ENCODE assay signal across 8 cellular contexts in the genomic region with DNA sequence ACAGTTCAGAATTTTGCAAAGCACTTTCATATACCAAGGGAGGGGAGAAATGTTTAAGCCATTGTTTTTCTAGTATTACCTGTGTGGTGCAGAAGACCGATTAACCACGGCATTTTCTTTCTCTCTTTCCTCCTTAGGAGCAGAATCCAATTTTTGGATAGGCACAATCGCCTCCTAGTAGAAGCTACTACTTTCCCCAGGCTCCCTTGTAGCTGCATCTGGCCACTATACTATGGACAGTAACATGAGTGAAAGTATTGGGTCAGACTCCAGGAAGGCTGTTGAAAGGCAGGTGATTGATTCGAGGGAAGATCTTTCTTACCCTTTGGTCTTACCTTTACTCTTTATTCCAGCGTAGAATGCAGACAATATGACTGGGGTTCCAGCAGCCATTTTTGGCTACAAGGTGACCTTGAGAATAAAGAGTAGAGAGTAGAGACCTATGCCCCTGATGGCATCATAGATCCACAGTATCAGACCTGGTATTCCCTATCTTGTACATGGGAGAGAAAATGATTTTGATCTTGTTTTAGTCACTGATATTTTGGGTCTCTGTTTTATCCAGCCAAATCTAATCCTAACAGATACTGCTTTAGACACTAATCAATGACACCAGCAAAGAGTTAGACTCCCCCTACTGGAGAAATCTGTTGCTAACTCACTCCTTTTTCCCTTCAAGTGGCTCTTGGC.
A peak's percentile ranks its signal among the peaks of the same experiment; 100 is the strongest.
DNase-seq lines count a peak whose midpoint lies in the region; ATAC-seq, FAIRE-seq and TF ChIP-seq lines count a peak whose summit lies in the region.

No MANE protein-coding gene starts in this region.

- no peak overlapping the region for H4K5ac ChIP-seq in H9 (ENCODE audit: insufficient read length, low read depth, low read length)

- H3K9me3 ChIP-seq in H9 (ENCODE audit: control insufficient read depth, low read depth, low read length) (no peaks in the 10 kb centered on the region), adipocyte (ENCODE audit: control insufficient read depth, low read length) (no peaks in the 10 kb centered on the region), keratinocyte (ENCODE audit: control insufficient read depth, low read depth, low read length) (no peaks in the 10 kb centered on the region), tibial nerve (no peaks in the 10 kb centered on the region)

- peak; percentile 79 for FAIRE-seq in keratinocyte (lab: Jason Lieb, UNC)

- H3K36me3 Mint-ChIP-seq in H9 (ENCODE audit: insufficient read depth in 1 of 3, low read depth in 3 of 3), result no peaks in the 10 kb centered on the region

- H2BK120ac ChIP-seq in H9 (ENCODE audit: low read depth, low read length, poor library complexity, severe bottlenecking), result no peak overlapping the region

- H3K79me1 ChIP-seq in H9 (ENCODE audit: insufficient read depth, low read depth, low read length, poor library complexity, severe bottlenecking), result no peaks in the 10 kb centered on the region

- no peak overlapping the region for H2BK15ac ChIP-seq in H9 (ENCODE audit: low read depth, low read length)

- H3K4me1 ChIP-seq in H9 (ENCODE audit: insufficient read depth, low read length), result no peaks in the 10 kb centered on the region; the same call in none of the 2 replicates
- no peaks in the 10 kb centered on the region for H3K4me1 ChIP-seq in adipocyte (ENCODE audit: control insufficient read depth, insufficient read depth, low read length)
- H3K4me1 ChIP-seq in keratinocyte (ENCODE audit: control insufficient read depth, extremely low read depth, insufficient read depth, low read length), result no peaks in the 10 kb centered on the region
- no peaks in the 10 kb centered on the region for H3K4me1 ChIP-seq in tibial nerve

- H3K4ac ChIP-seq in H9 (ENCODE audit: low read depth, low read length), result no peak overlapping the region

- peaks cover 13% of the 10 kb centered on the region in 2 experiments for H3K4me1 Mint-ChIP-seq in H9

- no peaks in the 10 kb centered on the region for H3K27me3 Mint-ChIP-seq in H9 (ENCODE audit: low read depth)

- H3K4me3 Mint-ChIP-seq in H9, result no peak overlapping the region

- H3K36me3 ChIP-seq in adipocyte (ENCODE audit: control insufficient read depth, insufficient read depth, low read length, severe bottlenecking) (no peaks in the 10 kb centered on the region), keratinocyte (ENCODE audit: control insufficient read depth in 2 of 2, extremely low read depth in 1 of 2, insufficient read depth in 2 of 2, low read length in 2 of 2) (no peaks in the 10 kb centered on the region), tibial nerve (no peaks in the 10 kb centered on the region)

- no peak for TF ChIP-seq EP300 in tibial nerve (IDR thresholded peaks at IDR 0.05)

- H3K9ac ChIP-seq in H9 (ENCODE audit: extremely low read depth, insufficient read length, low read length), result no peak overlapping the region
- H3K9ac ChIP-seq in adipocyte (ENCODE audit: low read length), result no peak overlapping the region
- no peak overlapping the region for H3K9ac ChIP-seq in keratinocyte (ENCODE audit: control insufficient read depth, extremely low read depth, insufficient read depth, low read length)

- no peak overlapping the region for H3K14ac ChIP-seq in H9 (ENCODE audit: insufficient read depth, low read length)

- no peak overlapping the region for H3K4me3 ChIP-seq in adipocyte (ENCODE audit: low read length)
- no peak overlapping the region for H3K4me3 ChIP-seq in keratinocyte (ENCODE audit: control insufficient read depth in 2 of 3, extremely low read depth in 1 of 3, insufficient read depth in 2 of 3, low read depth in 1 of 3, low read length in 3 of 3)
- no peak overlapping the region for H3K4me3 ChIP-seq in tibial nerve

- H3K4me2 ChIP-seq in H9 (ENCODE audit: insufficient read depth, insufficient read length, low read length), result no peak overlapping the region
- H3K4me2 ChIP-seq in keratinocyte (ENCODE audit: control insufficient read depth, extremely low read depth, insufficient read depth, low read depth, low read length), result no peak overlapping the region

- H3K27me3 ChIP-seq in H9 (ENCODE audit: insufficient read depth, low read length) (no peaks in the 10 kb centered on the region), adipocyte (replicated peaks; ENCODE audit: control insufficient read depth, insufficient read depth, low read length) (no peaks in the 10 kb centered on the region), keratinocyte (ENCODE audit: control insufficient read depth, extremely low read depth, insufficient read depth, low read length) (peaks cover 5% of the 10 kb centered on the region), tibial nerve (no peaks in the 10 kb centered on the region)

- dilution Hi-C loops in keratinocyte (cut with MboI; ENCODE audit: extremely low pct_ligation_motif_present, low sequenced_read_pairs), result no loop called here

- H4K20me1 ChIP-seq in H9 (ENCODE audit: control insufficient read depth, insufficient read depth, insufficient read length) (no peaks in the 10 kb centered on the region), keratinocyte (ENCODE audit: control insufficient read depth, extremely low read depth, insufficient read depth, low read length) (no peaks in the 10 kb centered on the region)

- no peak overlapping the region for H3K27ac ChIP-seq in H9 (ENCODE audit: insufficient read length, low read depth, low read length)
- H3K27ac ChIP-seq in keratinocyte (ENCODE audit: control insufficient read depth, insufficient read depth, low read length), result no peak overlapping the region
- no peak overlapping the region for H3K27ac ChIP-seq in tibial nerve

- no peak overlapping the region for H2AK5ac ChIP-seq in H9 (ENCODE audit: insufficient read length, low read length)

- no peak for ATAC-seq in GM21825 (IDR thresholded peaks at IDR 0.05; ENCODE audit: unreplicated experiment)

- TF ChIP-seq CTCF in H9 (conservative IDR thresholded peaks at IDR 0.05) (peak; percentile 86), keratinocyte (optimal IDR thresholded peaks at IDR 0.05 in 1 of 3, IDR thresholded peaks at IDR 0.05 in 1 of 3, conservative IDR thresholded peaks at IDR 0.05 in 1 of 3; ENCODE audit: extremely low read depth in 1 of 3, insufficient read depth in 2 of 3, low read length in 3 of 3) (peak; percentile 33 to 76 (median 68)), tibial nerve (IDR thresholded peaks at IDR 0.05) (peak; percentile 30 to 53 (median 42))

- H4K91ac ChIP-seq in H9 (ENCODE audit: insufficient read length, low read depth, low read length), result no peak overlapping the region

- no peaks in the 10 kb centered on the region for H3K9me3 Mint-ChIP-seq in H9

- no peak overlapping the region for H2BK5ac ChIP-seq in H9 (ENCODE audit: insufficient read length, low read length)

- peak overlapping the region in 1 of 3 experiments; percentile 14; a peak in 1 of 7 replicates for H3K27ac Mint-ChIP-seq in H9

- H2AFZ ChIP-seq in H9 (ENCODE audit: low read length), result no peak overlapping the region
- no peak overlapping the region for H2AFZ ChIP-seq in keratinocyte (ENCODE audit: control insufficient read depth, low read length)

- no peak for TF ChIP-seq POLR2A in tibial nerve (IDR thresholded peaks at IDR 0.05)

- H2BK12ac ChIP-seq in H9 (ENCODE audit: insufficient read length, low read depth, low read length), result no peak overlapping the region

- H2BK20ac ChIP-seq in H9 (ENCODE audit: low read depth, low read length, poor library complexity, severe bottlenecking), result no peak overlapping the region

- no peak overlapping the region for H3T11ph ChIP-seq in H9 (ENCODE audit: low read length)

- DNase-seq in NCI-H1436 (lab: John Stamatoyannopoulos, UW) (peak; percentile 18), NCI-H1436 treated with DMSO at 0.1 percent for 48 hours (lab: John Stamatoyannopoulos, UW) (no peak), H9 (no peak), NCI-H2081 treated with DMSO at 0.1 percent for 48 hours (lab: John Stamatoyannopoulos, UW) (peak; percentile 2), adipocyte (ENCODE audit: low read depth) (peak; percentile 72), keratinocyte (ENCODE audit: low read depth, low spot score) (no peak), tibial nerve (ENCODE audit: low spot score in 2 of 2) (no peak)

- no peaks in the 10 kb centered on the region for H3K23me2 ChIP-seq in H9 (ENCODE audit: insufficient read length, low read depth, low read length, poor library complexity, severe bottlenecking)

- H3K79me2 ChIP-seq in H9 (ENCODE audit: insufficient read depth, low read length) (no peaks in the 10 kb centered on the region), keratinocyte (ENCODE audit: control insufficient read depth, insufficient read depth, low read length) (no peaks in the 10 kb centered on the region)

- H3K23ac ChIP-seq in H9 (ENCODE audit: insufficient read length, low read depth, low read length), result no peak overlapping the region

- no peak overlapping the region for H3K18ac ChIP-seq in H9 (ENCODE audit: insufficient read length, low read depth, low read length)

- H4K8ac ChIP-seq in H9 (replicated peaks; ENCODE audit: insufficient read length, low read depth, low read length), result no peak overlapping the region

- no CpG with 5 or more reads among the region's 5 CpGs for WGBS in H9 (ENCODE audit: extremely low coverage, insufficient read length, low lambda C conversion rate)
- WGBS in tibial nerve, 2 donors, result 85 to 89% methylated on average over 5 of the region's 5 CpGs

- H3K56ac ChIP-seq in H9 (ENCODE audit: insufficient read length, low read depth, low read length), result no peak overlapping the region

- H3K9me1 ChIP-seq in keratinocyte (ENCODE audit: control insufficient read depth, extremely low read depth, insufficient read depth, low read length), result no peaks in the 10 kb centered on the region

Comparison
In these comparisons a context has a peak if more than half of its experiments do, and no peak if none do; other contexts are left out.
1. DNase-seq: peak in NCI-H1436 (single experiment), NCI-H2081 treated with DMSO at 0.1 percent for 48 hours (single experiment) and adipocyte (single experiment); none in NCI-H1436 treated with DMSO at 0.1 percent for 48 hours (single experiment), H9 (single experiment), keratinocyte (single experiment) and tibial nerve (0 of 2).
2. Peak in every context shown above with its lines, with median percentiles within 50 percentile points of each other: CTCF ChIP-seq.